8 cellular contexts compared by ENCODE assay signal in genomic region chr10:62048919-62049636, GRCh38.
DNase-seq lines count a peak whose midpoint lies in the region; ATAC-seq and TF ChIP-seq lines count a peak whose summit lies in the region.

No MANE protein-coding gene starts in this region.

- peak overlapping the region; percentile 96 for H3K27ac Mint-ChIP-seq in activated CD4-positive, alpha-beta memory T cell treated with anti-CD3 and anti-CD28 coated beads for 36 hours

- peak overlapping the region; percentile 94 for H3K4me3 Mint-ChIP-seq in activated CD4-positive, alpha-beta memory T cell treated with anti-CD3 and anti-CD28 coated beads for 36 hours

- peak in 1 of 2 donors; percentile 89 for TF ChIP-seq POLR2A in lower leg skin (IDR thresholded peaks at IDR 0.05)

- peaks cover 71% of the 10 kb centered on the region for H3K4me1 Mint-ChIP-seq in activated CD4-positive, alpha-beta memory T cell treated with anti-CD3 and anti-CD28 coated beads for 36 hours (ENCODE audit: low read depth)

- H3K36me3 Mint-ChIP-seq in activated CD4-positive, alpha-beta memory T cell treated with anti-CD3 and anti-CD28 coated beads for 36 hours = peaks cover 70% of the 10 kb centered on the region

- H3K4me3 ChIP-seq in lower leg skin (ENCODE audit: low read depth, poor library complexity, severe bottlenecking) = peak overlapping the region; percentile 41

- no peaks in the 10 kb centered on the region for H3K9me3 Mint-ChIP-seq in activated CD4-positive, alpha-beta memory T cell treated with anti-CD3 and anti-CD28 coated beads for 36 hours

- POLR2A ChIA-PET in activated CD4-positive, alpha-beta memory T cell treated with anti-CD3 and anti-CD28 coated beads for 36 hours (lab: Charles Lee) = interaction anchor here (0.7 to 10.5 kb wide), 30 partner anchors 10 to 1218 kb away, joined by 3 to 268 read pairs (median 6); partner anchors contain the start of genes ARID5B and EGR2

- DNase-seq in DMS53 (lab: John Stamatoyannopoulos, UW) (peak; percentile 92), NCI-H2081 (lab: John Stamatoyannopoulos, UW) (peak; percentile 16 to 57), dermis microvascular lymphatic vessel endothelial cell (ENCODE audit: low read depth in 2 of 2) (peak; percentile 95 to 98), lower leg skin (ENCODE audit: low spot score in 2 of 2) (peak; percentile 93 to 97)
- peak; percentile 90 for DNase-seq in activated CD4-positive, alpha-beta memory T cell treated with anti-CD3 and anti-CD28 coated beads for 36 hours
- DNase-seq in stimulated activated CD4-positive, alpha-beta T cell treated with anti-CD3 and anti-CD28 coated beads, Interleukin-2, amount 100 ng/mL, for 48 hours = peak; percentile 69 to 70

- ATAC-seq in GM18520 (IDR thresholded peaks at IDR 0.05; ENCODE audit: unreplicated experiment) = no peak
- no peak for ATAC-seq in HG02623 (IDR thresholded peaks at IDR 0.05; ENCODE audit: unreplicated experiment)

- TF ChIP-seq CTCF in lower leg skin (IDR thresholded peaks at IDR 0.05) = no peak

- CTCF ChIA-PET in activated CD4-positive, alpha-beta memory T cell treated with anti-CD3 and anti-CD28 coated beads for 36 hours (lab: Charles Lee) = interaction anchor here (0.7 to 7.4 kb wide), 14 partner anchors 10 to 195 kb away, joined by 3 to 51 read pairs (median 6); partner anchors contain the start of gene ARID5B

- WGBS in lower leg skin, 2 donors = 7% methylated on average over 21 of the region's 21 CpGs

- intact Hi-C loops in activated CD4-positive, alpha-beta memory T cell treated with anti-CD3 and anti-CD28 coated beads for 36 hours (cut with micrococcal nuclease) = loop anchor here (1.0 to 10.0 kb wide), 8 partner anchors 57 to 1217 kb away; partner anchors contain the start of gene EGR2
- intact Hi-C loops in lower leg skin (cut with DNase I; ENCODE audit: low total_unique reads) = no loop called here

- no peaks in the 10 kb centered on the region for H3K27me3 Mint-ChIP-seq in activated CD4-positive, alpha-beta memory T cell treated with anti-CD3 and anti-CD28 coated beads for 36 hours

Comparison
In these comparisons a context has a peak if more than half of its experiments do, and no peak if none do; other contexts are left out.
1. DNase-seq: peak in every context shown above with its lines; median percentile 96 in dermis microvascular lymphatic vessel endothelial cell; 95 in lower leg skin; 92 in DMS53; 90 in activated CD4-positive, alpha-beta memory T cell treated with anti-CD3 and anti-CD28 coated beads for 36 hours; 70 in stimulated activated CD4-positive, alpha-beta T cell treated with anti-CD3 and anti-CD28 coated beads, Interleukin-2, amount 100 ng/mL, for 48 hours; 36 in NCI-H2081.